In genomic region chr4:41214158-41215146, GRCh38 we compare ENCODE assay signal across 1 cellular context.
TF ChIP-seq lines count a peak whose summit lies in the region.

Gene APBB2, minus strand, starts transcription at chr4:41214542. Its CDS starts 181,288 bp downstream, at chr4:41033254.

TF ChIP-seq in K562, 482 proteins besides CTCF, POLR2A, EP300 and RAD21 (continued from another document and continues in another):
- TF ChIP-seq MGA (IDR thresholded peaks at IDR 0.05) (no peak), ZNF263 (CRISPR knock-in tag; IDR thresholded peaks at IDR 0.05; ENCODE audit: borderline replicate concordance) (no peak), ZBED1 (IDR thresholded peaks at IDR 0.05) (no peak), CEBPG (CRISPR knock-in tag; IDR thresholded peaks at IDR 0.05) (no peak), CEBPG (tag; conservative IDR thresholded peaks at IDR 0.05 in 1 of 2, IDR thresholded peaks at IDR 0.05 in 1 of 2) (no peak), ZNF212 (CRISPR knock-in tag; IDR thresholded peaks at IDR 0.05) (no peak), ZBTB9 (CRISPR knock-in tag; IDR thresholded peaks at IDR 0.05) (no peak), SMARCA5 (IDR thresholded peaks at IDR 0.05) (no peak), BRD4 (IDR thresholded peaks at IDR 0.05) (no peak), ZNF347 (CRISPR knock-in tag; IDR thresholded peaks at IDR 0.05; ENCODE audit: low read depth) (no peak), FOSL1 (tag; conservative IDR thresholded peaks at IDR 0.05) (no peak), ETS2 (tag; IDR thresholded peaks at IDR 0.05; ENCODE audit: borderline replicate concordance, poor library complexity, severe bottlenecking) (no peak), ZNF174 (CRISPR knock-in tag; IDR thresholded peaks at IDR 0.05) (no peak), RFX1 (IDR thresholded peaks at IDR 0.05) (no peak), ZBTB34 (CRISPR knock-in tag; IDR thresholded peaks at IDR 0.05) (no peak), KLF13 (tag; IDR thresholded peaks at IDR 0.05; ENCODE audit: borderline replicate concordance, low read depth) (no peak), NEUROD1 (IDR thresholded peaks at IDR 0.05; ENCODE audit: borderline replicate concordance, low read depth, low read length, partially characterized antibody) (peak; percentile 91), NR4A1 (CRISPR knock-in tag; IDR thresholded peaks at IDR 0.05) (no peak), NR4A1 (tag; IDR thresholded peaks at IDR 0.05) (no peak), GMEB1 (CRISPR knock-in tag; IDR thresholded peaks at IDR 0.05) (no peak), MAFK (IDR thresholded peaks at IDR 0.05; ENCODE audit: low read length) (no peak), ESRRA (IDR thresholded peaks at IDR 0.05; ENCODE audit: borderline replicate concordance, low read depth) (peak; percentile 48; the same call in 1 of the 2 replicates), ZFP1 (CRISPR knock-in tag; IDR thresholded peaks at IDR 0.05) (no peak), ZNF507 (tag; conservative IDR thresholded peaks at IDR 0.05) (no peak), ZBTB1 (CRISPR knock-in tag; IDR thresholded peaks at IDR 0.05; ENCODE audit: borderline replicate concordance, low read depth) (no peak), ZBTB7A (IDR thresholded peaks at IDR 0.05; ENCODE audit: borderline replicate concordance, control insufficient read depth, low read depth, low read length) (no peak), POLR3A (IDR thresholded peaks at IDR 0.05; ENCODE audit: borderline replicate concordance, extremely low read depth, insufficient read depth, insufficient read length) (no peak), SMC3 (conservative IDR thresholded peaks at IDR 0.05; ENCODE audit: insufficient read depth, low read depth, low read length) (0 out of 2 replicates have a peak, but pooled peaks have one; percentile 11), HNRNPK (IDR thresholded peaks at IDR 0.05; ENCODE audit: low read depth, low read length, poor library complexity, severe bottlenecking) (no peak), ZNF785 (CRISPR knock-in tag; IDR thresholded peaks at IDR 0.05) (no peak), RBFOX2 (IDR thresholded peaks at IDR 0.05; ENCODE audit: low read depth, low read length) (peak; percentile 69), CTCFL (IDR thresholded peaks at IDR 0.05; ENCODE audit: borderline replicate concordance, insufficient read depth, low read depth, low read length, poor library complexity, severe bottlenecking) (peak; percentile 43), RBM17 (IDR thresholded peaks at IDR 0.05; ENCODE audit: borderline replicate concordance, low read depth, low read length) (no peak), BRCA1 (IDR thresholded peaks at IDR 0.05) (no peak), BRCA1 (CRISPR knock-in tag; IDR thresholded peaks at IDR 0.05) (no peak), U2AF2 (optimal IDR thresholded peaks at IDR 0.05; ENCODE audit: low read depth, low read length) (no peak), CTBP1 (IDR thresholded peaks at IDR 0.05; ENCODE audit: borderline replicate concordance) (peak; percentile 30; the same call in 1 of the 2 replicates), MYBL2 (IDR thresholded peaks at IDR 0.05; ENCODE audit: low read depth) (no peak), MYBL2 (CRISPR knock-in tag; IDR thresholded peaks at IDR 0.05; ENCODE audit: borderline replicate concordance) (no peak), E4F1 (CRISPR knock-in tag; IDR thresholded peaks at IDR 0.05; ENCODE audit: borderline replicate concordance) (no peak), PKNOX1 (IDR thresholded peaks at IDR 0.05) (no peak)
